Comparison of ENCODE assay signal across 1 cellular context in genomic region chr21:36859744-36860501, GRCh38.
TF ChIP-seq lines count a peak whose summit lies in the region.

No MANE protein-coding gene starts in this region.

TF ChIP-seq in GM23338, 12 proteins besides CTCF, POLR2A, EP300 and RAD21 (continued from another document):
- TF ChIP-seq ETS1 (IDR thresholded peaks at IDR 0.05) = no peak
- TF ChIP-seq EZH2 (IDR thresholded peaks at IDR 0.05; ENCODE audit: low read depth, unreplicated experiment) = no peak
- TF ChIP-seq ZNF114 (CRISPR knock-in tag; IDR thresholded peaks at IDR 0.05) = no peak
- TF ChIP-seq NANOG (IDR thresholded peaks at IDR 0.05; ENCODE audit: borderline replicate concordance) = no peak
- no peak for TF ChIP-seq ZNF331 (CRISPR knock-in tag; IDR thresholded peaks at IDR 0.05; ENCODE audit: low read depth)
- no peak for TF ChIP-seq EZH2phosphoT487 (IDR thresholded peaks at IDR 0.05; ENCODE audit: unreplicated experiment)
